In genomic region chr21:42455754-42456440, GRCh38 we compare ENCODE assay signal across 15 cellular contexts. TPM values are rescaled to one million over a fixed set of nuclear protein-coding genes. Genes with fewer than 3 reads are reported as not detected.
"Had no signal": no experiment of that assay in that cellular context is flagged by ENCODE, and none has a peak within 500 bp of the region (broad histone marks: within the 10 kb centered on the region; RNA-seq: fewer than 3 reads in every experiment).

No MANE protein-coding gene starts in this region.

- ATAC-seq: gastroesophageal sphincter, right cardiac atrium had no signal

- H3K4me1 ChIP-seq: gastroesophageal sphincter had no signal

- DNase-seq: activated CD4-positive, CD25-positive, alpha-beta regulatory T cell treated with anti-CD3 and anti-CD28 coated beads, Interleukin-2, amount 50 U/mL, for 72 hours; right cardiac atrium; T-helper 9 cell had no signal

- H3K36me3 Mint-ChIP-seq: naive thymus-derived CD8-positive, alpha-beta T cell; type B pancreatic cell had no signal

- H3K27me3 Mint-ChIP-seq: progenitor cell of endocrine pancreas had no signal

- H3K36me3 ChIP-seq: cardiac muscle cell, gastroesophageal sphincter, suprapubic skin had no signal

- H3K4me3 ChIP-seq: cardiac muscle cell, gastroesophageal sphincter, mucosa of descending colon, skin epidermis, suprapubic skin had no signal

- H3K4me3 Mint-ChIP-seq: activated CD8-positive, alpha-beta T cell treated with anti-CD3 and anti-CD28 coated beads, Interleukin-2, amount 10 ng/mL, durations not matched to agents 7 days and 5 days; activated naive CD4-positive, alpha-beta T cell treated with anti-CD3 and anti-CD28 coated beads for 36 hours; naive thymus-derived CD8-positive, alpha-beta T cell; type B pancreatic cell had no signal

- H3K27ac ChIP-seq: cardiac muscle cell, gastroesophageal sphincter, SK-N-MC, suprapubic skin had no signal

- H3K9me3 ChIP-seq: gastroesophageal sphincter, mucosa of descending colon, suprapubic skin had no signal

- H3K9me3 Mint-ChIP-seq: activated naive CD4-positive, alpha-beta T cell treated with anti-CD3 and anti-CD28 coated beads for 36 hours; naive thymus-derived CD8-positive, alpha-beta T cell; type B pancreatic cell had no signal

- H3K27ac Mint-ChIP-seq: progenitor cell of endocrine pancreas, type B pancreatic cell had no signal

- H3K27me3 ChIP-seq: cardiac muscle cell, suprapubic skin had no signal

RNA-seq across cellular contexts. Expression of gene RSPH1, which starts 40.1 kb away (rescaled TPM):
- total RNA-seq: activated CD8-positive, alpha-beta T cell treated with anti-CD3 and anti-CD28 coated beads, Interleukin-2, amount 10 ng/mL, durations not matched to agents 7 days and 5 days; lung microvascular endothelial cell; right cardiac atrium had no signal
- polyA plus RNA-seq: naive thymus-derived CD8-positive, alpha-beta T cell; right cardiac atrium had no signal

RNA-seq across cellular contexts. Expression of gene UBASH3A, which starts 52.2 kb away (rescaled TPM):
- total RNA-seq: cardiac muscle cell, lung microvascular endothelial cell, progenitor cell of endocrine pancreas had no signal
- polyA plus RNA-seq: cardiac muscle cell had no signal
